Comparison of ENCODE assay signal across 1 cellular context in the genomic region with DNA sequence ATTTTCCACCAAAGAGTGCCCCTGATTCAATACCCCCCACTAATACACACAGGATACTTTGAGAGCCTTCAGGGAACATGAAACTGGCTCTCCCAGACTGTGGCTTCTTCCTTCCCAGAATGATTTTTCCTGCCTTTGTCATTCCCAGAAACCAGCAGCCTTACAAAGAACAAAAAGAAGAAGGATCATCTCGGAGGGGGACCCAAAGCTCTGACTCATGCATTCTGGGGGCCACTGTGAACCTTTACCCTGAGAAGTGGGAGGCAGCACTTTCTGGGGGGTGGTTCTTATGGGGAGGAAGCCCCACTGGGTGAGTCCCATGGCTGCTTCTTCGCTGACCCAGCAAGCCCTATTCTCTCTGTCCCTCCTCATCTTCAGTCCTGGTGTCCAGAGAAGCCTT.
TF ChIP-seq lines count a peak whose summit lies in the region.

No MANE protein-coding gene starts in this region.

TF ChIP-seq in HEK293, 187 proteins besides CTCF, POLR2A, EP300 and RAD21 (continued from another document):
- TF ChIP-seq ZNF274 (IDR thresholded peaks at IDR 0.05; ENCODE audit: low read length) (no peak), ZNF274 (tag by site-specific recombination; IDR thresholded peaks at IDR 0.05; ENCODE audit: borderline replicate concordance) (no peak)
